Comparison of ENCODE assay signal across 8 cellular contexts in genomic region chr9:88535932-88536324, GRCh38. TPM values are rescaled to one million over a fixed set of nuclear protein-coding genes. Genes with fewer than 3 reads are reported as not detected.
DNase-seq lines count a peak whose midpoint lies in the region; ATAC-seq and TF ChIP-seq lines count a peak whose summit lies in the region.

No MANE protein-coding gene starts in this region.

- H3K9me3 ChIP-seq in HUES48 (ENCODE audit: control insufficient read depth, insufficient read depth, low read length), result no peaks in the 10 kb centered on the region

- H3K36me3 ChIP-seq in HUES48 (ENCODE audit: control insufficient read depth, insufficient read depth, low read length), result no peaks in the 10 kb centered on the region

- CTCF ChIA-PET in AG04449 (lab: Yijun Ruan, JAX), result interaction anchor here (0.8 to 3.2 kb wide), 3 partner anchors 43 to 144 kb away, joined by 3 to 12 read pairs (median 4); no protein-coding TSS in a partner anchor

- DNase-seq in AG04449 (ENCODE audit: low read depth, low spot score), result no peak
- DNase-seq in epithelial cell of esophagus (ENCODE audit: low read depth), result no peak
- DNase-seq in naive B cell, result no peak
- DNase-seq in KG1 (lab: John Stamatoyannopoulos, UW), result no peak
- DNase-seq in pons (ENCODE audit: low spot score), result no peak
- no peak for DNase-seq in NCI-H1694 (lab: John Stamatoyannopoulos, UW)
- DNase-seq in DMS 273 treated with DMSO at 0.1 percent for 48 hours (lab: John Stamatoyannopoulos, UW), result no peak

- no peak for TF ChIP-seq CTCF in AG04449 (IDR thresholded peaks at IDR 0.05; ENCODE audit: insufficient read depth, low read length, missing control alignments)
- TF ChIP-seq CTCF in epithelial cell of esophagus (IDR thresholded peaks at IDR 0.05; ENCODE audit: insufficient read depth, low read depth, low read length, missing control alignments), result no peak

- no peak overlapping the region for H3K27ac Mint-ChIP-seq in naive B cell

- no peak overlapping the region for H3K9ac ChIP-seq in HUES48 (ENCODE audit: low read depth, low read length)

- POLR2A ChIA-PET in AG04449 (lab: Yijun Ruan, JAX), result interaction anchor here (1.1 kb wide), 2 partner anchors 36 to 58 kb away, joined by 3 read pairs; no protein-coding TSS in a partner anchor

- H3K4me1 Mint-ChIP-seq in naive B cell, result peaks cover 15 to 23% (median 23%) of the 10 kb centered on the region in 3 donors

- H3K4me3 Mint-ChIP-seq in naive B cell, result peak overlapping the region in 7 of 8 donors; percentile 23 to 74 (median 66)

- H3K27me3 ChIP-seq in HUES48 (ENCODE audit: control insufficient read depth, insufficient read depth, low read length), result peaks cover 25% of the 10 kb centered on the region

- H3K36me3 Mint-ChIP-seq in naive B cell, result no peaks in the 10 kb centered on the region

- H3K4me3 ChIP-seq in AG04449 (ENCODE audit: low read depth, low read length) (peak overlapping the region; percentile 71), HUES48 (ENCODE audit: low read depth, low read length) (peak overlapping the region; percentile 82; the same call in 1 of the 2 replicates), epithelial cell of esophagus (ENCODE audit: low read length) (peak overlapping the region; percentile 52)

- H3K27me3 Mint-ChIP-seq in naive B cell, result peaks cover 31 to 69% (median 58%) of the 10 kb centered on the region in 3 donors

- peaks cover 0 to 4% (median 0%) of the 10 kb centered on the region in 7 donors for H3K9me3 Mint-ChIP-seq in naive B cell

- no peak for ATAC-seq in naive B cell (ENCODE audit: low read depth in 2 of 2)

- no peak overlapping the region for H3K27ac ChIP-seq in HUES48 (ENCODE audit: low read depth, low read length)

- H3K4me1 ChIP-seq in HUES48 (ENCODE audit: control insufficient read depth, insufficient read depth, low read length), result peaks cover 6% of the 10 kb centered on the region

RNA-seq across cellular contexts. Expression of gene NXNL2, which starts 0.9 kb away (rescaled TPM):
- not detected for polyA plus RNA-seq in naive B cell (ENCODE audit: low read depth in 6 of 6)
